Comparison of ENCODE assay signal across 8 cellular contexts in the genomic region with DNA sequence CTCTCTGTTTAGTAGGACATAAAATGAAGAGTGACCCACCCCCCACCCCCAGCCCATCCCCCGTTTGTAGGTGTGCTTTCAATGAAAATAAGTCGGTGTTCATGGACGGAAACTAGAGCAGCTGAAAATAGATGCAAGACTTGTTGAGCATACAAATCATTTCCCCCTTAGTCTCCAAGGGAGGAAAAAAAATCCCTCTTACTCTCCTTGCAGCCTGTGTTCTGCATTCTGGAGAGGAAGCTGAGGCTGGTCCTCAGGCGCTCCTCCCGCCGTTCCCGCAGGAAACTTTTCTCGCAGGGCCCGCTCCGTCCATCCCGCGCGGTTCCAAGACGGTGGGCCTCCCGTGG.
DNase-seq lines count a peak whose midpoint lies in the region; TF ChIP-seq lines count a peak whose summit lies in the region.

No MANE protein-coding gene starts in this region.

- WGBS in trophoblast cell (ENCODE audit: extremely low coverage, insufficient coverage, insufficient read length) = no CpG with 5 or more reads among the region's 15 CpGs

- H2AFZ ChIP-seq in PC-9 = peak overlapping the region; percentile 86
- H2AFZ ChIP-seq in trophoblast cell (ENCODE audit: insufficient read depth, low read length, poor library complexity) = peak overlapping the region; percentile 99

- H3K36me3 ChIP-seq in DOHH2 (ENCODE audit: control insufficient read depth, low read length) = no peaks in the 10 kb centered on the region
- no peaks in the 10 kb centered on the region for H3K36me3 ChIP-seq in PC-9 (ENCODE audit: low read depth)
- no peaks in the 10 kb centered on the region for H3K36me3 ChIP-seq in trophoblast cell (ENCODE audit: control insufficient read depth in 1 of 2, insufficient read depth in 2 of 2, low read length in 2 of 2)

- H3K27me3 ChIP-seq in DOHH2 (ENCODE audit: control insufficient read depth, low read length) (peaks cover 40% of the 10 kb centered on the region), PC-9 (ENCODE audit: insufficient read depth, low read depth) (no peaks in the 10 kb centered on the region), trophoblast cell (ENCODE audit: insufficient read depth, low read length) (peaks cover 12% of the 10 kb centered on the region)

- no peak overlapping the region for H4K12ac ChIP-seq in trophoblast cell (ENCODE audit: low read depth, low read length)

- H3K9me3 ChIP-seq in DOHH2 (ENCODE audit: control insufficient read depth, insufficient read depth, low read length) = no peaks in the 10 kb centered on the region
- H3K9me3 ChIP-seq in PC-9 (ENCODE audit: insufficient read depth, low read depth) = no peaks in the 10 kb centered on the region
- no peaks in the 10 kb centered on the region for H3K9me3 ChIP-seq in trophoblast cell (ENCODE audit: insufficient read depth, low read depth, low read length)

- no peak overlapping the region for H3K27ac ChIP-seq in DOHH2 (ENCODE audit: low read depth, low read length)
- H3K27ac ChIP-seq in PC-9 = no peak overlapping the region
- no peak overlapping the region for H3K27ac ChIP-seq in trophoblast cell (ENCODE audit: low read depth, low read length)

- no peak overlapping the region for H2AK5ac ChIP-seq in trophoblast cell (ENCODE audit: low read length)

- no peaks in the 10 kb centered on the region for H4K20me1 ChIP-seq in DOHH2 (ENCODE audit: control insufficient read depth, insufficient read depth, low read depth, low read length)
- no peaks in the 10 kb centered on the region for H4K20me1 ChIP-seq in PC-9 (ENCODE audit: insufficient read depth)

- H3K4me1 ChIP-seq in DOHH2 (ENCODE audit: control insufficient read depth, low read length) (peaks cover 8% of the 10 kb centered on the region; the same call in 1 of the 2 replicates), PC-9 (replicated peaks; ENCODE audit: insufficient read depth) (no peaks in the 10 kb centered on the region), trophoblast cell (ENCODE audit: control insufficient read depth in 1 of 2, insufficient read depth in 2 of 2, low read length in 2 of 2) (peaks cover 2% of the 10 kb centered on the region in 2 experiments)

- no peak overlapping the region for H2BK5ac ChIP-seq in trophoblast cell (ENCODE audit: low read depth, low read length, poor library complexity)

- no peak overlapping the region for H4K91ac ChIP-seq in trophoblast cell (ENCODE audit: low read depth, low read length)

- no peak overlapping the region for H2BK120ac ChIP-seq in trophoblast cell (ENCODE audit: insufficient read depth, low read length, poor library complexity)

- no peaks in the 10 kb centered on the region for H3K79me2 ChIP-seq in DOHH2 (ENCODE audit: control insufficient read depth, low read length)
- H3K79me2 ChIP-seq in PC-9 (ENCODE audit: low read depth) = no peaks in the 10 kb centered on the region
- H3K79me2 ChIP-seq in trophoblast cell (ENCODE audit: control insufficient read depth, insufficient read depth, low read length, poor library complexity) = no peaks in the 10 kb centered on the region

- no peak overlapping the region for H3K14ac ChIP-seq in trophoblast cell (ENCODE audit: low read length)

- H3F3A ChIP-seq in DOHH2 (ENCODE audit: control insufficient read depth, insufficient read depth) = no peaks in the 10 kb centered on the region
- H3F3A ChIP-seq in PC-9 (ENCODE audit: insufficient read depth, low read depth) = no peaks in the 10 kb centered on the region

- CTCF ChIA-PET in PC-9 (lab: Charles Lee) = interaction anchor here (0.6 to 1.0 kb wide), 3 partner anchors 35 to 411 kb away, joined by 3 read pairs; no protein-coding TSS in a partner anchor

- H3K9me2 ChIP-seq in DOHH2 (replicated peaks; ENCODE audit: control insufficient read depth, low read length) (no peaks in the 10 kb centered on the region), PC-9 (ENCODE audit: insufficient read depth) (no peaks in the 10 kb centered on the region)

- H3K4ac ChIP-seq in trophoblast cell (ENCODE audit: low read depth, low read length) = no peak overlapping the region

- DNase-seq in PC-9 (no peak), fibroblast of mammary gland (ENCODE audit: low read depth) (no peak), trophoblast cell (no peak), NCI-H69 (lab: John Stamatoyannopoulos, UW) (no peak), NCI-H187 (lab: John Stamatoyannopoulos, UW) (no peak), GM13976 (ENCODE audit: low spot score) (no peak), KG1 (lab: John Stamatoyannopoulos, UW) (no peak)

- POLR2A ChIA-PET in PC-9 (lab: Charles Lee; ENCODE audit: unreplicated experiment) = no interaction called here

- in situ Hi-C loops in GM13976 (cut with MboI; ENCODE audit: low sequenced_read_pairs, unreplicated experiment) = no loop called here

- no TSS peak for BruUV-seq in PC-9 (replicated peaks; lab: Mats Ljungman, UMichigan)

- H4K8ac ChIP-seq in trophoblast cell (ENCODE audit: low read depth, low read length) = peak overlapping the region; percentile 53

- no peak overlapping the region for H3K23ac ChIP-seq in trophoblast cell (ENCODE audit: low read length)

- intact Hi-C loops in PC-9 (cut with micrococcal nuclease; ENCODE audit: unreplicated experiment) = loop anchor here (10.0 kb wide), 1 partner anchor 170 kb away; no protein-coding TSS in a partner anchor

- H3K79me1 ChIP-seq in trophoblast cell (ENCODE audit: low read length) = no peaks in the 10 kb centered on the region

- TF ChIP-seq CTCF in DOHH2 (IDR thresholded peaks at IDR 0.05; ENCODE audit: low read depth, low read length, poor library complexity, severe bottlenecking) (no peak), PC-9 (conservative IDR thresholded peaks at IDR 0.05) (no peak; the same call in 1 of the 2 replicates), fibroblast of mammary gland (conservative IDR thresholded peaks at IDR 0.05; ENCODE audit: control insufficient read depth, insufficient read depth, low read depth, low read length) (no peak), GM13976 (IDR thresholded peaks at IDR 0.05; ENCODE audit: borderline replicate concordance, control extremely low read depth, extremely low read depth, insufficient read depth, missing control alignments) (no peak)

- H3K4me2 ChIP-seq in DOHH2 (ENCODE audit: low read length) = peak overlapping the region; percentile 72
- peak overlapping the region; percentile 98 for H3K4me2 ChIP-seq in PC-9
- H3K4me2 ChIP-seq in trophoblast cell (ENCODE audit: low read length) = peak overlapping the region; percentile 98

- H2BK12ac ChIP-seq in trophoblast cell (ENCODE audit: low read length) = no peak overlapping the region

- no peak overlapping the region for H3K18ac ChIP-seq in trophoblast cell (ENCODE audit: low read length)

- H3K4me3 ChIP-seq in DOHH2 (ENCODE audit: low read length) (peak overlapping the region; percentile 60), PC-9 (peak overlapping the region; percentile 76), fibroblast of mammary gland (ENCODE audit: control insufficient read depth, low read depth, low read length) (peak overlapping the region; percentile 59), trophoblast cell (ENCODE audit: low read depth, low read length) (peak overlapping the region; percentile 62)

- H3K9ac ChIP-seq in trophoblast cell (ENCODE audit: low read length) = peak overlapping the region; percentile 66
